In the genomic region with DNA sequence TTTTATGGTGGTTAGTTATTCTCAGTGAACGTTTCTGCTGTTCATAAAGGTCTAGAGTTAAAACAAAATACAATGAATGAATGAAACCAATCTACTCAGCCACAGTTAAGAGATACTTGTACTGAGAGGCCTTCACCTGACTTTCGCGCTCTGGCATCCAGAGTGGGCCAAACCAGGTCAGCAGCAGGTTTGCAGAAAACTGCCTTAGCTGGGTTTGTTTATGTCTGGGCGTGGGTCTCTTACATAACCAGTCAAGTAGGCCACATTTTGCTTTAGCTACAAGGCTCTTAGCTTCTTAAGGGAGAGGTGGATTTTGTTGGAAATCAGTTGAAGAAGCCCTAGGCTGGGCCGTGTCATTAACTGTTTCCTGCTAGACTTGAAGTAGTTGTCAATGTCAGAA, we compare ENCODE assay signal across 19 cellular contexts.
DNase-seq lines count a peak whose midpoint lies in the region; ATAC-seq and TF ChIP-seq lines count a peak whose summit lies in the region.
"Had no signal": no experiment of that assay in that cellular context is flagged by ENCODE, and none has a peak within 500 bp of the region (broad histone marks: within the 10 kb centered on the region; RNA-seq: fewer than 3 reads in every experiment).

No MANE protein-coding gene starts in this region.

- H3K27ac ChIP-seq in ascending aorta: peak overlapping the region; percentile 55 to 73
- peak overlapping the region; percentile 20 for H3K27ac ChIP-seq in thymus (ENCODE audit: low read depth)
- H3K27ac ChIP-seq: KMS-11, parathyroid adenoma had no signal

- 89% methylated on average over 5 of the region's 5 CpGs for WGBS in thymus

- H3K4me1 ChIP-seq in ascending aorta (peaks cover 7 to 30% of the 10 kb centered on the region in 2 donors), thymus (ENCODE audit: control insufficient read depth, insufficient read depth, low read length) (no peaks in the 10 kb centered on the region)
- H3K4me1 ChIP-seq: parathyroid adenoma had no signal

- H3K9me3 ChIP-seq in ascending aorta (no peaks in the 10 kb centered on the region), thymus (ENCODE audit: control insufficient read depth) (no peaks in the 10 kb centered on the region)
- H3K9me3 ChIP-seq: tibial artery had no signal

- intact Hi-C loops in ascending aorta (cut with DNase I): no loop called here

- ATAC-seq in GM18502 (IDR thresholded peaks at IDR 0.05; ENCODE audit: poor library complexity, unreplicated experiment) (no peak), GM21367 (IDR thresholded peaks at IDR 0.05; ENCODE audit: unreplicated experiment) (no peak), HG03520 (IDR thresholded peaks at IDR 0.05; ENCODE audit: unreplicated experiment) (no peak)
- ATAC-seq: activated T-cell treated with anti-CD3 and anti-CD28 coated beads, Interleukin-2, amount 50 U/mL, for 72 hours; T-cell had no signal

- TF ChIP-seq CTCF in ascending aorta (IDR thresholded peaks at IDR 0.05): no peak

- DNase-seq in NCI-H2029 (lab: John Stamatoyannopoulos, UW) (peak; percentile 47), ascending aorta (ENCODE audit: low spot score in 2 of 2) (no peak), left kidney (ENCODE audit: low read depth, low spot score) (peak; percentile 11), amniotic stem cell (lab: John Stamatoyannopoulos, UW) (no peak)
- DNase-seq: activated naive CD8-positive, alpha-beta T cell treated with anti-CD3 and anti-CD28 coated beads, Interleukin-2, amount 10 ng/mL, durations not matched to agents 7 days and 5 days; activated T-cell treated with anti-CD3 and anti-CD28 coated beads, Interleukin-2, amount 50 U/mL, for 72 hours; effector CD8-positive, alpha-beta T cell; left colon; NCI-H1105 treated with DMSO at 0.1 percent for 48 hours; Right ventricle myocardium superior; T-cell; tibial artery had no signal

- H3K27me3 ChIP-seq in ascending aorta (no peaks in the 10 kb centered on the region), thymus (ENCODE audit: control insufficient read depth, insufficient read depth) (no peaks in the 10 kb centered on the region)
- H3K27me3 ChIP-seq: tibial artery had no signal

- no peaks in the 10 kb centered on the region for H3K36me3 ChIP-seq in ascending aorta
- H3K36me3 ChIP-seq in thymus (ENCODE audit: control insufficient read depth, insufficient read depth): no peaks in the 10 kb centered on the region
- H3K36me3 ChIP-seq: tibial artery had no signal

- H3K4me3 ChIP-seq in ascending aorta (no peak overlapping the region), thymus (ENCODE audit: low read length) (no peak overlapping the region)
- H3K4me3 ChIP-seq: smooth muscle cell, tibial artery had no signal

Comparison
In these comparisons a context has a peak if more than half of its experiments do, and no peak if none do; other contexts are left out.
1. DNase-seq: peak in NCI-H2029 (single experiment) and left kidney (single experiment); none in ascending aorta (0 of 2) and amniotic stem cell (single experiment).